ENCODE assay signal across 1 cellular context in the genomic region with DNA sequence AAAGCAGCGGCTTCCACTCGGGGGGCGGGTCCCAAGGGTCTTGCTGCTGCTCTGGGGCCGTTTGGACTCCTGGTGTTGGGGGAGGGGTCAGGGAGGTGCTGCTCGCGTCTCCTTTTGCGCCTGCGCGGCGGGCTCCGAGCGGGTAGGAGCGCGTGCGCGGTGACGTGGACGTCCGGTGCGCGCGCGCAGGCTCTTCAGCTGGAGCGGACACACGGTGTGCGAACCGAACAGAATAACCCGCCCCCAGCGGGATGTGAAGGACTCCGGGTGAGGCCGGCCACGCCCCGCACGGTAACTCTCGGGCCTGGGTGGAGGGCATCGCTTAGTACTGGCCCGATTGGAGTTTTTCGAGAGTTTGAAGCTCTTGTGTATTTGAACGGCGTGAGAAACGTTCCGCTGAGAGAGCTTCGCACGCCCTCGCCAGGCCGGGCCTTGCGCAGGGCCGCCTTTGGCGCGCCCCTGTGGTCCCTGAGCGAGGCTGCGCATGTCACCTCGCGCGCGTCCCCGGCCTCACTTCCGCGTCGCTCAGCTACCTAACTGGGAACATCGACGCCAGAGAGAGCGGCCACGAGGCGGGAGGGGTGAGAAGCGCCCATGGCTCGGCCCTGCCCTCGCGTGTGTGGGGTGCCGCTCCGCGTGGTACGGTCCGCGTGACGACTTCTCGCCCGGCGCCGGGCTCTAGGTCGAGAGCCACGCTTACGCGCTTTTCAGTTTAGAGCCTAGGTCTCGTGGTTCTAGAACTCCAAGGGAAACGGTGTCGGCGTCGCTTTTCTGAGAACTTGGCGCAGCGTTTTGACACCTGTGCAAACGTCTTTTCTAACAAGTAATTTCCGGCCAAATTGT.
A peak's percentile ranks its signal among the peaks of the same experiment; 100 is the strongest.
TF ChIP-seq lines count a peak whose summit lies in the region.

A gene (plus strand): TSS at position 171 of the 843 bp plus-strand sequence.

TF ChIP-seq in HepG2, 621 proteins besides CTCF, POLR2A, EP300 and RAD21 (continued from another document and continues in another):
- TF ChIP-seq, protein P1, sequence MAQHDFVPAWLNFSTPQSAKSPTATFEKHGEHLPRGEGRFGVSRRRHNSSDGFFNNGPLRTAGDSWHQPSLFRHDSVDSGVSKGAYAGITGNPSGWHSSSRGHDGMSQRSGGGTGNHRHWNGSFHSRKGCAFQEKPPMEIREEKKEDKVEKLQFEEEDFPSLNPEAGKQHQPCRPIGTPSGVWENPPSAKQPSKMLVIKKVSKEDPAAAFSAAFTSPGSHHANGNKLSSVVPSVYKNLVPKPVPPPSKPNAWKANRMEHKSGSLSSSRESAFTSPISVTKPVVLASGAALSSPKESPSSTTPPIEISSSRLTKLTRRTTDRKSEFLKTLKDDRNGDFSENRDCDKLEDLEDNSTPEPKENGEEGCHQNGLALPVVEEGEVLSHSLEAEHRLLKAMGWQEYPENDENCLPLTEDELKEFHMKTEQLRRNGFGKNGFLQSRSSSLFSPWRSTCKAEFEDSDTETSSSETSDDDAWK (CRISPR knock-in tag; IDR thresholded peaks at IDR 0.05), result no peak
- TF ChIP-seq PAF1 (CRISPR knock-in tag; IDR thresholded peaks at IDR 0.05), result no peak
- TF ChIP-seq SATB2 (CRISPR knock-in tag; IDR thresholded peaks at IDR 0.05), result peak; percentile 67; the same call in 1 of the 2 replicates
- peak; percentile 13; the same call in 1 of the 2 replicates for TF ChIP-seq ZNF292 (CRISPR knock-in tag; IDR thresholded peaks at IDR 0.05; ENCODE audit: borderline replicate concordance, low read depth)
- TF ChIP-seq, protein P2, sequence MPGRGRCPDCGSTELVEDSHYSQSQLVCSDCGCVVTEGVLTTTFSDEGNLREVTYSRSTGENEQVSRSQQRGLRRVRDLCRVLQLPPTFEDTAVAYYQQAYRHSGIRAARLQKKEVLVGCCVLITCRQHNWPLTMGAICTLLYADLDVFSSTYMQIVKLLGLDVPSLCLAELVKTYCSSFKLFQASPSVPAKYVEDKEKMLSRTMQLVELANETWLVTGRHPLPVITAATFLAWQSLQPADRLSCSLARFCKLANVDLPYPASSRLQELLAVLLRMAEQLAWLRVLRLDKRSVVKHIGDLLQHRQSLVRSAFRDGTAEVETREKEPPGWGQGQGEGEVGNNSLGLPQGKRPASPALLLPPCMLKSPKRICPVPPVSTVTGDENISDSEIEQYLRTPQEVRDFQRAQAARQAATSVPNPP (CRISPR knock-in tag; IDR thresholded peaks at IDR 0.05), result no peak
- no peak for TF ChIP-seq ZNF589 (CRISPR knock-in tag; conservative IDR thresholded peaks at IDR 0.05)
- no peak for TF ChIP-seq ARID2 (CRISPR knock-in tag; IDR thresholded peaks at IDR 0.05; ENCODE audit: borderline replicate concordance)
- no peak for TF ChIP-seq ZNF816 (CRISPR knock-in tag; IDR thresholded peaks at IDR 0.05; ENCODE audit: borderline replicate concordance)
- peak; percentile 90 for TF ChIP-seq ZNF781 (CRISPR knock-in tag; IDR thresholded peaks at IDR 0.05; ENCODE audit: borderline replicate concordance, not compliant biosample characterization)
- TF ChIP-seq AGO2 (optimal IDR thresholded peaks at IDR 0.05; ENCODE audit: low read depth, low read length), result peak; percentile 52
- no peak for TF ChIP-seq ZNF17 (CRISPR knock-in tag; IDR thresholded peaks at IDR 0.05)
- peak; percentile 79; the same call in 1 of the 2 replicates for TF ChIP-seq REXO4 (CRISPR knock-in tag; IDR thresholded peaks at IDR 0.05; ENCODE audit: borderline replicate concordance)
- no peak for TF ChIP-seq FIP1L1 (IDR thresholded peaks at IDR 0.05; ENCODE audit: borderline replicate concordance, insufficient read depth, low read depth, low read length)
- TF ChIP-seq ZNF629 (CRISPR knock-in tag; conservative IDR thresholded peaks at IDR 0.05), result 0 out of 2 replicates have a peak, but pooled peaks have one; percentile 13
- TF ChIP-seq ZFYVE20 (CRISPR knock-in tag; IDR thresholded peaks at IDR 0.05; ENCODE audit: borderline replicate concordance, low read depth), result no peak
- TF ChIP-seq ZFP62 (CRISPR knock-in tag; IDR thresholded peaks at IDR 0.05), result no peak
- TF ChIP-seq KMT2A (CRISPR knock-in tag; IDR thresholded peaks at IDR 0.05), result no peak
- TF ChIP-seq, protein P3, sequence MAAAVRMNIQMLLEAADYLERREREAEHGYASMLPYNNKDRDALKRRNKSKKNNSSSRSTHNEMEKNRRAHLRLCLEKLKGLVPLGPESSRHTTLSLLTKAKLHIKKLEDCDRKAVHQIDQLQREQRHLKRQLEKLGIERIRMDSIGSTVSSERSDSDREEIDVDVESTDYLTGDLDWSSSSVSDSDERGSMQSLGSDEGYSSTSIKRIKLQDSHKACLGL (CRISPR knock-in tag; IDR thresholded peaks at IDR 0.05), result peak; percentile 93
- no peak for TF ChIP-seq TCF7L2 (IDR thresholded peaks at IDR 0.05; ENCODE audit: low read depth, low read length)
- TF ChIP-seq, protein P4, sequence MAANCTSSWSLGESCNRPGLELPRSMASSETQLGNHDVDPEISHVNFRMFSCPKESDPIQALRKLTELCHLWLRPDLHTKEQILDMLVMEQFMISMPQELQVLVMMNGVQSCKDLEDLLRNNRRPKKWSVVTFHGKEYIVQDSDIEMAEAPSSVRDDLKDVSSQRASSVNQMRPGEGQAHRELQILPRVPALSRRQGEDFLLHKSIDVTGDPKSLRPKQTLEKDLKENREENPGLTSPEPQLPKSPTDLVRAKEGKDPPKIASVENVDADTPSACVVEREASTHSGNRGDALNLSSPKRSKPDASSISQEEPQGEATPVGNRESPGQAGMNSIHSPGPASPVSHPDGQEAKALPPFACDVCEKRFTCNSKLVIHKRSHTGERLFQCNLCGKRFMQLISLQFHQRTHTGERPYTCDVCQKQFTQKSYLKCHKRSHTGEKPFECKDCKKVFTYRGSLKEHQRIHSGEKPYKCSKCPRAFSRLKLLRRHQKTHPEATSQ (CRISPR knock-in tag; IDR thresholded peaks at IDR 0.05; ENCODE audit: borderline replicate concordance), result peak; percentile 74; the same call in 1 of the 2 replicates
- no peak for TF ChIP-seq BHLHE40 (IDR thresholded peaks at IDR 0.05; ENCODE audit: low read length)
- TF ChIP-seq ZSCAN20 (CRISPR knock-in tag; IDR thresholded peaks at IDR 0.05; ENCODE audit: borderline replicate concordance), result peak; percentile 89
- no peak for TF ChIP-seq SOX13 (IDR thresholded peaks at IDR 0.05)
- peak in 1 of 2 experiments; percentile 16; a peak in 1 of 4 replicates for TF ChIP-seq SOX13 (CRISPR knock-in tag; conservative IDR thresholded peaks at IDR 0.05 in 1 of 2, IDR thresholded peaks at IDR 0.05 in 1 of 2)
- TF ChIP-seq ESRRA (CRISPR knock-in tag; IDR thresholded peaks at IDR 0.05; ENCODE audit: low read depth), result no peak
- TF ChIP-seq ZC3H4 (CRISPR knock-in tag; IDR thresholded peaks at IDR 0.05; ENCODE audit: borderline replicate concordance), result no peak
- TF ChIP-seq GLI4 (CRISPR knock-in tag; IDR thresholded peaks at IDR 0.05; ENCODE audit: borderline replicate concordance), result peak; percentile 31; the same call in 1 of the 2 replicates
- no peak for TF ChIP-seq NFYB (CRISPR knock-in tag; IDR thresholded peaks at IDR 0.05)
- TF ChIP-seq JUN (CRISPR knock-in tag; IDR thresholded peaks at IDR 0.05), result no peak
- TF ChIP-seq ZNF614 (CRISPR knock-in tag; IDR thresholded peaks at IDR 0.05; ENCODE audit: borderline replicate concordance), result no peak
- TF ChIP-seq, protein P5, sequence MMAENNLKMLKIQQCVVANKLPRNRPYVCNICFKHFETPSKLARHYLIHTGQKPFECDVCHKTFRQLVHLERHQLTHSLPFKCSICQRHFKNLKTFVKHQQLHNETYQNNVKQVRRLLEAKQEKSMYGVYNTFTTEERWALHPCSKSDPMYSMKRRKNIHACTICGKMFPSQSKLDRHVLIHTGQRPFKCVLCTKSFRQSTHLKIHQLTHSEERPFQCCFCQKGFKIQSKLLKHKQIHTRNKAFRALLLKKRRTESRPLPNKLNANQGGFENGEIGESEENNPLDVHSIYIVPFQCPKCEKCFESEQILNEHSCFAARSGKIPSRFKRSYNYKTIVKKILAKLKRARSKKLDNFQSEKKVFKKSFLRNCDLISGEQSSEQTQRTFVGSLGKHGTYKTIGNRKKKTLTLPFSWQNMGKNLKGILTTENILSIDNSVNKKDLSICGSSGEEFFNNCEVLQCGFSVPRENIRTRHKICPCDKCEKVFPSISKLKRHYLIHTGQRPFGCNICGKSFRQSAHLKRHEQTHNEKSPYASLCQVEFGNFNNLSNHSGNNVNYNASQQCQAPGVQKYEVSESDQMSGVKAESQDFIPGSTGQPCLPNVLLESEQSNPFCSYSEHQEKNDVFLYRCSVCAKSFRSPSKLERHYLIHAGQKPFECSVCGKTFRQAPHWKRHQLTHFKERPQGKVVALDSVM (CRISPR knock-in tag; IDR thresholded peaks at IDR 0.05), result no peak
- no peak for TF ChIP-seq ZNF510 (CRISPR knock-in tag; IDR thresholded peaks at IDR 0.05; ENCODE audit: low read depth)
- TF ChIP-seq SMYD3 (CRISPR knock-in tag; IDR thresholded peaks at IDR 0.05), result no peak; the same call in 1 of the 2 replicates
- peak; percentile 70; the same call in 1 of the 2 replicates for TF ChIP-seq YEATS2 (CRISPR knock-in tag; IDR thresholded peaks at IDR 0.05; ENCODE audit: borderline replicate concordance)
- TF ChIP-seq POLR2AphosphoS5 (IDR thresholded peaks at IDR 0.05; ENCODE audit: low read depth, low read length), result peak; percentile 39; the same call in 1 of the 2 replicates
- no peak for TF ChIP-seq TEAD3 (CRISPR knock-in tag; optimal IDR thresholded peaks at IDR 0.05; ENCODE audit: borderline replicate concordance)
- TF ChIP-seq MED8 (CRISPR knock-in tag; IDR thresholded peaks at IDR 0.05; ENCODE audit: insufficient replicate concordance), result peak; percentile 20
- peak; percentile 74; the same call in 1 of the 2 replicates for TF ChIP-seq ZKSCAN5 (CRISPR knock-in tag; IDR thresholded peaks at IDR 0.05)
- TF ChIP-seq SSRP1 (CRISPR knock-in tag; IDR thresholded peaks at IDR 0.05), result no peak
- no peak for TF ChIP-seq ZNF678 (CRISPR knock-in tag; IDR thresholded peaks at IDR 0.05)
- TF ChIP-seq, protein P6, sequence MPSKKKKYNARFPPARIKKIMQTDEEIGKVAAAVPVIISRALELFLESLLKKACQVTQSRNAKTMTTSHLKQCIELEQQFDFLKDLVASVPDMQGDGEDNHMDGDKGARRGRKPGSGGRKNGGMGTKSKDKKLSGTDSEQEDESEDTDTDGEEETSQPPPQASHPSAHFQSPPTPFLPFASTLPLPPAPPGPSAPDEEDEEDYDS (CRISPR knock-in tag; IDR thresholded peaks at IDR 0.05), result no peak
- peak; percentile 67 for TF ChIP-seq MEIS2 (CRISPR knock-in tag; IDR thresholded peaks at IDR 0.05)
- TF ChIP-seq ZFX (CRISPR knock-in tag; IDR thresholded peaks at IDR 0.05; ENCODE audit: low read depth), result peak; percentile 91
- TF ChIP-seq, protein P7, sequence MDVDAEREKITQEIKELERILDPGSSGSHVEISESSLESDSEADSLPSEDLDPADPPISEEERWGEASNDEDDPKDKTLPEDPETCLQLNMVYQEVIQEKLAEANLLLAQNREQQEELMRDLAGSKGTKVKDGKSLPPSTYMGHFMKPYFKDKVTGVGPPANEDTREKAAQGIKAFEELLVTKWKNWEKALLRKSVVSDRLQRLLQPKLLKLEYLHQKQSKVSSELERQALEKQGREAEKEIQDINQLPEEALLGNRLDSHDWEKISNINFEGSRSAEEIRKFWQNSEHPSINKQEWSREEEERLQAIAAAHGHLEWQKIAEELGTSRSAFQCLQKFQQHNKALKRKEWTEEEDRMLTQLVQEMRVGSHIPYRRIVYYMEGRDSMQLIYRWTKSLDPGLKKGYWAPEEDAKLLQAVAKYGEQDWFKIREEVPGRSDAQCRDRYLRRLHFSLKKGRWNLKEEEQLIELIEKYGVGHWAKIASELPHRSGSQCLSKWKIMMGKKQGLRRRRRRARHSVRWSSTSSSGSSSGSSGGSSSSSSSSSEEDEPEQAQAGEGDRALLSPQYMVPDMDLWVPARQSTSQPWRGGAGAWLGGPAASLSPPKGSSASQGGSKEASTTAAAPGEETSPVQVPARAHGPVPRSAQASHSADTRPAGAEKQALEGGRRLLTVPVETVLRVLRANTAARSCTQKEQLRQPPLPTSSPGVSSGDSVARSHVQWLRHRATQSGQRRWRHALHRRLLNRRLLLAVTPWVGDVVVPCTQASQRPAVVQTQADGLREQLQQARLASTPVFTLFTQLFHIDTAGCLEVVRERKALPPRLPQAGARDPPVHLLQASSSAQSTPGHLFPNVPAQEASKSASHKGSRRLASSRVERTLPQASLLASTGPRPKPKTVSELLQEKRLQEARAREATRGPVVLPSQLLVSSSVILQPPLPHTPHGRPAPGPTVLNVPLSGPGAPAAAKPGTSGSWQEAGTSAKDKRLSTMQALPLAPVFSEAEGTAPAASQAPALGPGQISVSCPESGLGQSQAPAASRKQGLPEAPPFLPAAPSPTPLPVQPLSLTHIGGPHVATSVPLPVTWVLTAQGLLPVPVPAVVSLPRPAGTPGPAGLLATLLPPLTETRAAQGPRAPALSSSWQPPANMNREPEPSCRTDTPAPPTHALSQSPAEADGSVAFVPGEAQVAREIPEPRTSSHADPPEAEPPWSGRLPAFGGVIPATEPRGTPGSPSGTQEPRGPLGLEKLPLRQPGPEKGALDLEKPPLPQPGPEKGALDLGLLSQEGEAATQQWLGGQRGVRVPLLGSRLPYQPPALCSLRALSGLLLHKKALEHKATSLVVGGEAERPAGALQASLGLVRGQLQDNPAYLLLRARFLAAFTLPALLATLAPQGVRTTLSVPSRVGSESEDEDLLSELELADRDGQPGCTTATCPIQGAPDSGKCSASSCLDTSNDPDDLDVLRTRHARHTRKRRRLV (CRISPR knock-in tag; IDR thresholded peaks at IDR 0.05), result peak; percentile 92
- TF ChIP-seq KAT2B (IDR thresholded peaks at IDR 0.05; ENCODE audit: borderline replicate concordance, low read depth, low read length), result no peak
- no peak for TF ChIP-seq JDP2 (CRISPR knock-in tag; IDR thresholded peaks at IDR 0.05; ENCODE audit: borderline replicate concordance)
- TF ChIP-seq DR1 (CRISPR knock-in tag; IDR thresholded peaks at IDR 0.05), result no peak; the same call in 1 of the 2 replicates
- TF ChIP-seq, protein P8, sequence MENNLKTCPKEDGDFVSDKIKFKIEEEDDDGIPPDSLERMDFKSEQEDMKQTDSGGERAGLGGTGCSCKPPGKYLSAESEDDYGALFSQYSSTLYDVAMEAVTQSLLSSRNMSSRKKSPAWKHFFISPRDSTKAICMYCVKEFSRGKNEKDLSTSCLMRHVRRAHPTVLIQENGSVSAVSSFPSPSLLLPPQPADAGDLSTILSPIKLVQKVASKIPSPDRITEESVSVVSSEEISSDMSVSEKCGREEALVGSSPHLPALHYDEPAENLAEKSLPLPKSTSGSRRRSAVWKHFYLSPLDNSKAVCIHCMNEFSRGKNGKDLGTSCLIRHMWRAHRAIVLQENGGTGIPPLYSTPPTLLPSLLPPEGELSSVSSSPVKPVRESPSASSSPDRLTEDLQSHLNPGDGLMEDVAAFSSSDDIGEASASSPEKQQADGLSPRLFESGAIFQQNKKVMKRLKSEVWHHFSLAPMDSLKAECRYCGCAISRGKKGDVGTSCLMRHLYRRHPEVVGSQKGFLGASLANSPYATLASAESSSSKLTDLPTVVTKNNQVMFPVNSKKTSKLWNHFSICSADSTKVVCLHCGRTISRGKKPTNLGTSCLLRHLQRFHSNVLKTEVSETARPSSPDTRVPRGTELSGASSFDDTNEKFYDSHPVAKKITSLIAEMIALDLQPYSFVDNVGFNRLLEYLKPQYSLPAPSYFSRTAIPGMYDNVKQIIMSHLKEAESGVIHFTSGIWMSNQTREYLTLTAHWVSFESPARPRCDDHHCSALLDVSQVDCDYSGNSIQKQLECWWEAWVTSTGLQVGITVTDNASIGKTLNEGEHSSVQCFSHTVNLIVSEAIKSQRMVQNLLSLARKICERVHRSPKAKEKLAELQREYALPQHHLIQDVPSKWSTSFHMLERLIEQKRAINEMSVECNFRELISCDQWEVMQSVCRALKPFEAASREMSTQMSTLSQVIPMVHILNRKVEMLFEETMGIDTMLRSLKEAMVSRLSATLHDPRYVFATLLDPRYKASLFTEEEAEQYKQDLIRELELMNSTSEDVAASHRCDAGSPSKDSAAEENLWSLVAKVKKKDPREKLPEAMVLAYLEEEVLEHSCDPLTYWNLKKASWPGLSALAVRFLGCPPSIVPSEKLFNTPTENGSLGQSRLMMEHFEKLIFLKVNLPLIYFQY (CRISPR knock-in tag; IDR thresholded peaks at IDR 0.05; ENCODE audit: borderline replicate concordance), result no peak
- peak; percentile 75 for TF ChIP-seq RBFOX2 (IDR thresholded peaks at IDR 0.05; ENCODE audit: low read depth, low read length)
